8 cellular contexts compared by ENCODE assay signal in genomic region chr17:62470666-62471379, GRCh38. TPM values are rescaled to one million over a fixed set of nuclear protein-coding genes. Genes with fewer than 3 reads are reported as not detected.
DNase-seq lines count a peak whose midpoint lies in the region; ATAC-seq and TF ChIP-seq lines count a peak whose summit lies in the region.
"Not testable (repeated sequence)": the region's sequence is repeated elsewhere in the genome, so short reads cannot be mapped to it uniquely, and the experiment has no call there.

No MANE protein-coding gene starts in this region.

- not testable (repeated sequence) for H3K36me3 ChIP-seq in DND-41 (ENCODE audit: insufficient read depth, low read length)

- CTCF ChIA-PET in MCF 10A (lab: Yijun Ruan, JAX) = interaction anchor here (0.7 kb wide), 1 partner anchor 299 kb away, joined by 3 read pairs; no protein-coding TSS in a partner anchor

- peaks cover 10% of the 10 kb centered on the region for H3K4me1 ChIP-seq in DND-41 (ENCODE audit: insufficient read depth, low read length)

- not testable (repeated sequence) for H3K27ac Mint-ChIP-seq in MCF 10A (ENCODE audit: low read depth, unreplicated experiment)
- peak overlapping the region; percentile 22 for H3K27ac Mint-ChIP-seq in stimulated activated naive CD8-positive, alpha-beta T cell treated with anti-CD3 and anti-CD28 coated beads, Interleukin-15, Interleukin-2, amounts not matched to agents 100 ng/mL and 50 ng/mL, for 24 hours

- ATAC-seq in DND-41 (ENCODE audit: insufficient read depth, low read depth) (peak; percentile 83), left ventricle myocardium superior (peak; percentile 47)

- H2AFZ ChIP-seq in DND-41 (ENCODE audit: low read depth, low read length) = not testable (repeated sequence)

- H3K79me2 ChIP-seq in DND-41 (ENCODE audit: insufficient read depth, low read length) = not testable (repeated sequence)

- DNase-seq in DND-41 (peak; percentile 84), NCI-H1092 treated with DMSO at 0.1 percent for 48 hours (lab: John Stamatoyannopoulos, UW) (peak; percentile 15), OCI-M1 (lab: John Stamatoyannopoulos, UW) (peak; percentile 93), MCF 10A (ENCODE audit: unreplicated experiment) (peak; percentile 94), left ventricle myocardium superior (peak; percentile 64), pulmonary artery endothelial cell (ENCODE audit: low read depth, low spot score) (peak; percentile 13)
- DNase-seq in activated CD4-positive, alpha-beta T cell treated with anti-CD3 and anti-CD28 coated beads, Interleukin-2, amount 50 U/mL, for 24 hours (ENCODE audit: low read depth in 1 of 2, low spot score in 1 of 2) = peak; percentile 34 to 60

- H3K27me3 ChIP-seq in DND-41 (ENCODE audit: insufficient read depth, low read length, poor library complexity) = not testable (repeated sequence)

- H3K4me1 Mint-ChIP-seq in MCF 10A (ENCODE audit: insufficient read depth, unreplicated experiment); stimulated activated naive CD8-positive, alpha-beta T cell treated with anti-CD3 and anti-CD28 coated beads, Interleukin-15, Interleukin-2, amounts not matched to agents 100 ng/mL and 50 ng/mL, for 24 hours (ENCODE audit: low read depth): not testable (repeated sequence)

- H3K4me3 ChIP-seq in DND-41 (ENCODE audit: low read depth in 1 of 2, low read length in 2 of 2) = not testable (repeated sequence)

- H3K4me2 ChIP-seq in DND-41 (ENCODE audit: insufficient read depth, low read length) = not testable (repeated sequence)

- not testable (repeated sequence) for H3K27me3 Mint-ChIP-seq in MCF 10A (ENCODE audit: insufficient read depth, unreplicated experiment); stimulated activated naive CD8-positive, alpha-beta T cell treated with anti-CD3 and anti-CD28 coated beads, Interleukin-15, Interleukin-2, amounts not matched to agents 100 ng/mL and 50 ng/mL, for 24 hours

- not testable (repeated sequence) for H3K4me3 Mint-ChIP-seq in MCF 10A (ENCODE audit: unreplicated experiment); stimulated activated naive CD8-positive, alpha-beta T cell treated with anti-CD3 and anti-CD28 coated beads, Interleukin-15, Interleukin-2, amounts not matched to agents 100 ng/mL and 50 ng/mL, for 24 hours

- not testable (repeated sequence) for H3K9ac ChIP-seq in DND-41 (ENCODE audit: low read depth, low read length)

- intact Hi-C loops in MCF 10A (cut with micrococcal nuclease); left ventricle myocardium superior (cut with micrococcal nuclease): not testable (repeated sequence)

- not testable (repeated sequence) for BruUV-seq in MCF 10A (replicated peaks; lab: Mats Ljungman, UMichigan)

- not testable (repeated sequence) for H3K36me3 Mint-ChIP-seq in MCF 10A (ENCODE audit: insufficient read depth, unreplicated experiment); stimulated activated naive CD8-positive, alpha-beta T cell treated with anti-CD3 and anti-CD28 coated beads, Interleukin-15, Interleukin-2, amounts not matched to agents 100 ng/mL and 50 ng/mL, for 24 hours (ENCODE audit: low read depth)

- not testable (repeated sequence) for H4K20me1 ChIP-seq in DND-41 (ENCODE audit: insufficient read depth, low read length)

- H3K9me3 ChIP-seq in DND-41 (ENCODE audit: insufficient read depth, low read length, severe bottlenecking) = not testable (repeated sequence)

- H3K27ac ChIP-seq in DND-41 (ENCODE audit: low read length) = peak overlapping the region; percentile 54

- POLR2A ChIA-PET in MCF 10A (lab: Yijun Ruan, JAX) = interaction anchor here (0.6 kb wide), 1 partner anchor 25 kb away, joined by 3 read pairs; no protein-coding TSS in a partner anchor

- H3K9me3 Mint-ChIP-seq in MCF 10A (ENCODE audit: unreplicated experiment); stimulated activated naive CD8-positive, alpha-beta T cell treated with anti-CD3 and anti-CD28 coated beads, Interleukin-15, Interleukin-2, amounts not matched to agents 100 ng/mL and 50 ng/mL, for 24 hours: not testable (repeated sequence)

- TF ChIP-seq CTCF in DND-41 (IDR thresholded peaks at IDR 0.05; ENCODE audit: borderline replicate concordance, extremely low read depth, low read length, poor library complexity, severe bottlenecking); MCF 10A (IDR thresholded peaks at IDR 0.05; ENCODE audit: unreplicated experiment): not testable (repeated sequence)

RNA-seq across cellular contexts. Expression of gene TLK2, which starts 7.8 kb away (rescaled TPM):
- total RNA-seq in MCF 10A (2022) (44.5 and 56.1 TPM in 2 replicates), left ventricle myocardium superior (29.5 TPM), pulmonary artery endothelial cell (52.4 and 56.5 TPM in 2 replicates)

RNA-seq across cellular contexts. Expression of gene METTL2A, which starts 47.1 kb away (rescaled TPM):
- total RNA-seq in MCF 10A (2022) = 25.4 and 28.0 TPM in 2 replicates
- 17.8 TPM for total RNA-seq in left ventricle myocardium superior
- 23.2 and 26.8 TPM in 2 replicates for total RNA-seq in pulmonary artery endothelial cell

Comparison
In these comparisons a context has a peak if more than half of its experiments do, and no peak if none do; other contexts are left out.
1. DNase-seq: peak in every context shown above with its lines; median percentile 94 in MCF 10A; 93 in OCI-M1; 84 in DND-41; 64 in left ventricle myocardium superior; 47 in activated CD4-positive, alpha-beta T cell treated with anti-CD3 and anti-CD28 coated beads, Interleukin-2, amount 50 U/mL, for 24 hours; 15 in NCI-H1092 treated with DMSO at 0.1 percent for 48 hours; 13 in pulmonary artery endothelial cell.